Comparison of ENCODE assay signal across 8 cellular contexts in genomic region chr19:58573658-58574164, GRCh38. TPM values are rescaled to one million over a fixed set of nuclear protein-coding genes. Genes with fewer than 3 reads are reported as not detected.
A peak's percentile ranks its signal among the peaks of the same experiment; 100 is the strongest.
DNase-seq lines count a peak whose midpoint lies in the region; FAIRE-seq and TF ChIP-seq lines count a peak whose summit lies in the region.

No MANE protein-coding gene starts in this region.

- 1% methylated on average over 20 of the region's 20 CpGs for WGBS in lower leg skin, 2 donors

- intact Hi-C loops in activated naive CD4-positive, alpha-beta T cell treated with anti-CD3 and anti-CD28 coated beads for 36 hours (cut with micrococcal nuclease): loop anchor here (1.0 kb wide), 9 partner anchors 8 to 295 kb away; partner anchors contain the start of genes CHMP2A, TRIM28, ZBTB45 and ZNF132
- intact Hi-C loops in lower leg skin (cut with DNase I; ENCODE audit: low total_unique reads) (no loop called here), tibial artery (cut with DNase I; ENCODE audit: low total_unique reads) (no loop called here)

- peak overlapping the region; percentile 64 for H3K4me3 ChIP-seq in astrocyte of the cerebellum (ENCODE audit: low read depth, low read length)
- H3K4me3 ChIP-seq in lower leg skin (ENCODE audit: low read depth, poor library complexity, severe bottlenecking): peak overlapping the region; percentile 6
- H3K4me3 ChIP-seq in tibial artery: peak overlapping the region; percentile 59 to 63

- TF ChIP-seq CTCF in astrocyte of the cerebellum (IDR thresholded peaks at IDR 0.05; ENCODE audit: low read depth, low read length, missing control alignments) (no peak), lower leg skin (IDR thresholded peaks at IDR 0.05) (no peak), tibial artery (IDR thresholded peaks at IDR 0.05) (no peak)

- no peaks in the 10 kb centered on the region for H3K9me3 Mint-ChIP-seq in activated naive CD4-positive, alpha-beta T cell treated with anti-CD3 and anti-CD28 coated beads for 36 hours

- peak overlapping the region; percentile 86 to 91 for H3K27ac ChIP-seq in tibial artery

- peaks cover 0 to 40% (median 24%) of the 10 kb centered on the region in 4 donors for H3K4me1 ChIP-seq in tibial artery

- no peaks in the 10 kb centered on the region for H3K27me3 Mint-ChIP-seq in activated naive CD4-positive, alpha-beta T cell treated with anti-CD3 and anti-CD28 coated beads for 36 hours (ENCODE audit: low read depth)

- H3K9me3 ChIP-seq in tibial artery: no peaks in the 10 kb centered on the region

- H3K4me1 Mint-ChIP-seq in activated naive CD4-positive, alpha-beta T cell treated with anti-CD3 and anti-CD28 coated beads for 36 hours (ENCODE audit: low read depth): peaks cover 42% of the 10 kb centered on the region

- CTCF ChIA-PET in activated naive CD4-positive, alpha-beta T cell treated with anti-CD3 and anti-CD28 coated beads for 36 hours (lab: Charles Lee): no interaction called here

- H3K4me3 Mint-ChIP-seq in activated naive CD4-positive, alpha-beta T cell treated with anti-CD3 and anti-CD28 coated beads for 36 hours: peak overlapping the region; percentile 96

- H3K36me3 ChIP-seq in tibial artery: peaks cover 0 to 32% (median 4%) of the 10 kb centered on the region in 3 donors

- no peak for DNase-seq in activated naive CD4-positive, alpha-beta T cell treated with anti-CD3 and anti-CD28 coated beads for 36 hours
- DNase-seq in activated naive CD4-positive, alpha-beta T cell (lab: John Stamatoyannopoulos, UW): no peak
- DNase-seq in astrocyte of the cerebellum (ENCODE audit: low read depth): no peak
- DNase-seq in lower leg skin (ENCODE audit: low spot score in 2 of 2): no peak
- no peak for DNase-seq in tibial artery
- no peak for DNase-seq in GDM1 (lab: John Stamatoyannopoulos, UW)
- no peak for DNase-seq in kidney glomerular epithelial cell (lab: John Stamatoyannopoulos, UW)
- no peak for DNase-seq in HTR-8/SVneo (ENCODE audit: insufficient read length, low spot score)

- no peak for FAIRE-seq in HTR-8/SVneo (lab: Jason Lieb, UNC)

- TF ChIP-seq POLR2A in lower leg skin (IDR thresholded peaks at IDR 0.05): no peak

- in situ Hi-C loops in astrocyte of the cerebellum (cut with HindIII; ENCODE audit: low sequenced_read_pairs): no loop called here

- peak overlapping the region; percentile 99 for H3K27ac Mint-ChIP-seq in activated naive CD4-positive, alpha-beta T cell treated with anti-CD3 and anti-CD28 coated beads for 36 hours

- peaks cover 12% of the 10 kb centered on the region for H3K36me3 Mint-ChIP-seq in activated naive CD4-positive, alpha-beta T cell treated with anti-CD3 and anti-CD28 coated beads for 36 hours (ENCODE audit: low read depth)

- no peaks in the 10 kb centered on the region for H3K27me3 ChIP-seq in tibial artery

RNA-seq across cellular contexts. Expression of gene MZF1, which starts 0.6 kb away (rescaled TPM):
- total RNA-seq in activated naive CD4-positive, alpha-beta T cell treated with anti-CD3 and anti-CD28 coated beads for 36 hours: 10 to 100 TPM; 13.3 to 13.4 TPM
- total RNA-seq in lower leg skin: 10 to 100 TPM; 14.8 to 34.7 (median 27.6) TPM

RNA-seq across cellular contexts. Expression of gene UBE2M, which starts 15.3 kb away (rescaled TPM):
- total RNA-seq in activated naive CD4-positive, alpha-beta T cell treated with anti-CD3 and anti-CD28 coated beads for 36 hours: 10 to 100 TPM; 91.4 to 93.6 TPM
- total RNA-seq in lower leg skin: 10 to 100 TPM; 14.8 to 37.0 (median 23.6) TPM

RNA-seq across cellular contexts. Expression of gene CHMP2A, which starts 18.8 kb away (rescaled TPM):
- total RNA-seq in activated naive CD4-positive, alpha-beta T cell treated with anti-CD3 and anti-CD28 coated beads for 36 hours: 100 to 1,000 TPM; 109 to 111 TPM
- total RNA-seq in lower leg skin: 100 to 1,000 TPM; 104 to 129 (median 118) TPM

RNA-seq across cellular contexts. Expression of gene TRIM28, which starts 29.8 kb away (rescaled TPM):
- 100 to 1,000 TPM; 475 to 483 TPM for total RNA-seq in activated naive CD4-positive, alpha-beta T cell treated with anti-CD3 and anti-CD28 coated beads for 36 hours
- 100 to 1,000 TPM; 225 to 412 (median 265) TPM for total RNA-seq in lower leg skin

RNA-seq across cellular contexts. Expression of gene ZBTB45, which starts 54.1 kb away (rescaled TPM):
- total RNA-seq in activated naive CD4-positive, alpha-beta T cell treated with anti-CD3 and anti-CD28 coated beads for 36 hours: 1 to 10 TPM; 5.5 to 6.0 TPM
- 10 to 100 TPM; 13.3 to 30.5 (median 18.4) TPM for total RNA-seq in lower leg skin

Comparison
In these comparisons a context has a peak if more than half of its experiments do, and no peak if none do; other contexts are left out.
1. H3K4me3 ChIP-seq: peak in every context shown above with its lines; median percentile 64 in astrocyte of the cerebellum; 61 in tibial artery; 6 in lower leg skin.